ENCODE assay signal across 15 cellular contexts in the genomic region with DNA sequence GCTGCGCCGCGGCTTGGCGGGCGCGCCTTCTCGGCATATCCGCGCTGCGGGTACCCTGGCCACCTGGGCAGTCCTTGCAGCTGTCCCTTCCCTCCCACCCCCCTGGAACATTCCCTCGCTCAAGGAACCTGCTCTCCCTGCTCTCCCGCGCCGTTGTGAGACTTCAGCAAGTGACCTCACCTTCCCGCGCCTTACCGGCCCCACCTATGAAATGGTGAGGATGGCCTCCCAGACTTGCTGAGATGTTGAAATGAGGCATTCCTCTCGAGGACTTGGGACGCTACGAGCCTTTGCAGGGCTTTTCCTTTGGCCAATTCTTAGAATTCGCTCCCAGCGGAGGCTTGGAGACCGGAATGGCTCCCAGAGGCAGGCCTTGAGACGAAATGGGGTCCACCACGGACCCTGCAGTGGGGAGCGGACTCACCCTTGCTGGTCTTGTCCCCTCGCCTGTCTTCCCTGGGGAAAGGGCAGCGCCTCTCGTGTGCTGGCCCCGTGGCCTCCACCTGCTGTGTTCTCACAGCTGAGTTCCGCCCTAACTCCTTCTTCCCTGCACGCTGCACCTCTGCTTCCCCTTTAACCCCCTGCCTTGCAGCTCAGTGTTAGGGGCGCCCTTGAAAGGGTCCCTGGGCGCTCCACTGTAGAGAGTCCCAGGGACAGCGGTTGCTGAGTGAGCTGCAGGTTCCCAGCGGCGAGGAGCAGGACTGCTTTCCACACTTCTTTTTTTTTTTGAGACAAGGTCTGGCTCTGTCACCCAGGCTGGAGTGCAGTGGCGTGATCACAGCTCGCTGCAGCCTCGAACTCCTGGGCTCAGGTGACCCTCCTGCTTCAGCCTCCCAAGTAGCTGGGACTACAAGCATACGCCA. TPM values are rescaled to one million over a fixed set of nuclear protein-coding genes. Genes with fewer than 3 reads are reported as not detected.
DNase-seq lines count a peak whose midpoint lies in the region; ATAC-seq, FAIRE-seq and TF ChIP-seq lines count a peak whose summit lies in the region.
"Had no signal": no experiment of that assay in that cellular context is flagged by ENCODE, and none has a peak within 500 bp of the region (broad histone marks: within the 10 kb centered on the region; RNA-seq: fewer than 3 reads in every experiment).

No MANE protein-coding gene starts in this region.

- FAIRE-seq in small intestine (lab: Jason Lieb, UNC): no peak
- FAIRE-seq: keratinocyte had no signal

- H3K36me3 ChIP-seq in prostate gland: no peaks in the 10 kb centered on the region
- no peaks in the 10 kb centered on the region for H3K36me3 ChIP-seq in small intestine (ENCODE audit: control insufficient read depth in 2 of 2, insufficient read depth in 2 of 2, low read length in 2 of 2)

- peak overlapping the region; percentile 57 for H3K4me3 ChIP-seq in iPS-18c (ENCODE audit: insufficient read depth, low read depth, low read length)
- H3K4me3 ChIP-seq in prostate gland: peak overlapping the region; percentile 14 to 18
- H3K4me3 ChIP-seq in small intestine (ENCODE audit: low read depth in 1 of 2, low read length in 2 of 2): no peak overlapping the region
- H3K4me3 ChIP-seq in dorsolateral prefrontal cortex: peak overlapping the region in 23 of 59 donors; percentile 8 to 58 (median 46)

- H3K9me3 ChIP-seq in iPS-18c (ENCODE audit: control insufficient read depth, insufficient read depth, low read length): no peaks in the 10 kb centered on the region
- no peaks in the 10 kb centered on the region for H3K9me3 ChIP-seq in prostate gland
- no peaks in the 10 kb centered on the region for H3K9me3 ChIP-seq in small intestine (ENCODE audit: control insufficient read depth, low read depth)

- H3K4me1 ChIP-seq in prostate gland (replicated peaks) (peaks cover 4% of the 10 kb centered on the region), small intestine (ENCODE audit: control insufficient read depth in 2 of 2, insufficient read depth in 1 of 2, low read depth in 1 of 2, low read length in 1 of 2) (no peaks in the 10 kb centered on the region)

- no peak for ATAC-seq in GM21737 (IDR thresholded peaks at IDR 0.05; ENCODE audit: unreplicated experiment)

- 51% methylated on average over 31 of the region's 41 CpGs for WGBS in prostate gland
- 26 to 33% (median 29%) methylated on average over 40 to 41 of the region's 41 CpGs for WGBS in small intestine, 3 donors

- H3K27me3 ChIP-seq in prostate gland (replicated peaks; ENCODE audit: insufficient read depth) (peaks cover 17% of the 10 kb centered on the region), small intestine (ENCODE audit: control insufficient read depth in 2 of 2, insufficient read depth in 2 of 2, low read length in 2 of 2) (peaks cover 7 to 9% of the 10 kb centered on the region in 2 donors), dorsolateral prefrontal cortex (peaks cover 0 to 53% (median 28%) of the 10 kb centered on the region in 45 donors)

- TF ChIP-seq CTCF in prostate gland (IDR thresholded peaks at IDR 0.05): no peak
- no peak for TF ChIP-seq CTCF in dorsolateral prefrontal cortex (IDR thresholded peaks at IDR 0.05 in 54 of 56, conservative IDR thresholded peaks at IDR 0.05 in 2 of 56; ENCODE audit: low read depth in 1 of 56, partially characterized antibody in 56 of 56)

- H3K27ac ChIP-seq in prostate gland (peak overlapping the region in 1 of 2 donors; percentile 30), small intestine (ENCODE audit: low read depth in 1 of 2, low read length in 1 of 2) (peak overlapping the region in 1 of 2 donors; percentile 57), dorsolateral prefrontal cortex (no peak overlapping the region)
- H3K27ac ChIP-seq: HL-60 had no signal

- no peak for TF ChIP-seq POLR2A in prostate gland (IDR thresholded peaks at IDR 0.05)

- peak; percentile 29 for DNase-seq in D341Med (ENCODE audit: low spot score)
- peak; percentile 64 for DNase-seq in SK-N-DZ (ENCODE audit: low spot score)
- DNase-seq in prostate gland (ENCODE audit: low spot score): no peak
- DNase-seq in small intestine: no peak
- no peak for DNase-seq in cortex of kidney (lab: John Stamatoyannopoulos, UW)
- DNase-seq in dorsolateral prefrontal cortex: no peak
- DNase-seq: activated CD4-positive, alpha-beta memory T cell treated with anti-CD3 and anti-CD28 coated beads, Interleukin-2, amount 10 ng/mL, durations not matched to agents 7 days and 5 days; NCI-H1048; NK-92 treated with Interleukin-12 subunit alpha and Interleukin-12 subunit beta, amount 100 ng/mL, for 24 hours; T-helper 1 cell had no signal

- intact Hi-C loops in prostate gland (cut with DNase I): loop anchor here (5.0 kb wide), 1 partner anchor 76 kb away; no protein-coding TSS in a partner anchor
- intact Hi-C loops in dorsolateral prefrontal cortex (cut with DNase I): no loop called here

RNA-seq across cellular contexts. Expression of a gene that starts 0.9 kb away (rescaled TPM):
- 9.8 and 11.5 TPM in 2 replicates for polyA plus RNA-seq in SK-N-DZ (2014; cell fraction: cytosol; rRNA removed)
- 86.4 and 102 TPM in 2 replicates for polyA plus RNA-seq in SK-N-DZ (2014; cell fraction: nucleus; rRNA removed)
- total RNA-seq in prostate gland (1 to 10 TPM; 2.9 to 5.5 TPM), dorsolateral prefrontal cortex (1 to 10 TPM in 44 of 120 experiments, under 1 TPM in 76; 0.16 to 2.9 (median 0.85) TPM)
- 10 to 100 TPM in 1 of 3 donors, 1 to 10 TPM in 1, not detected in 1; 1.1 to 10.6 TPM for polyA plus RNA-seq in small intestine
- total RNA-seq: activated CD4-positive, alpha-beta memory T cell treated with anti-CD3 and anti-CD28 coated beads, Interleukin-2, amount 10 ng/mL, durations not matched to agents 7 days and 5 days had no signal
- polyA plus RNA-seq: BJ, keratinocyte had no signal

Comparison
In these comparisons a context has a peak if more than half of its experiments do, and no peak if none do; other contexts are left out.
1. DNase-seq: peak in D341Med (single experiment) and SK-N-DZ (single experiment); none in prostate gland (single experiment), small intestine (single experiment), cortex of kidney (single experiment) and dorsolateral prefrontal cortex (0 of 10).
2. H3K4me3 ChIP-seq: peak in iPS-18c (single experiment) and prostate gland (2 of 2); none in small intestine (0 of 2).